In genomic region chr3:64924961-64925360, GRCh38 we compare ENCODE assay signal across 24 cellular contexts.
"Had no signal": no experiment of that assay in that cellular context is flagged by ENCODE, and none has a peak within 500 bp of the region (broad histone marks: within the 10 kb centered on the region; RNA-seq: fewer than 3 reads in every experiment).

No MANE protein-coding gene starts in this region.

- H3K4me3 ChIP-seq: adrenal gland, body of pancreas, right lobe of liver, skin epidermis, thoracic aorta, upper lobe of left lung had no signal

- H3K9me3 ChIP-seq: adrenal gland, body of pancreas, neutrophil, right lobe of liver, thoracic aorta, upper lobe of left lung had no signal

- H3K27me3 ChIP-seq: adrenal gland, body of pancreas, neutrophil, right lobe of liver, upper lobe of left lung had no signal

- H3K4me1 ChIP-seq: adrenal gland, body of pancreas, right lobe of liver had no signal

- H3K36me3 ChIP-seq: adrenal gland, neutrophil, right lobe of liver, thoracic aorta, upper lobe of left lung had no signal

- H3K27ac ChIP-seq: adrenal gland, body of pancreas, neutrophil, right lobe of liver, skin epidermis, thoracic aorta, upper lobe of left lung had no signal

- ATAC-seq: body of pancreas; left colon; right lobe of liver; stimulated activated effector memory CD8-positive, alpha-beta T cell treated with anti-CD3 and anti-CD28 coated beads, Interleukin-12 subunit alpha, Interleukin-12 subunit beta, amount 100 ng/mL, for 72 hours; T-helper 17 cell had no signal

- DNase-seq: activated CD4-positive, alpha-beta T cell treated with anti-CD3 and anti-CD28 coated beads for 4 hours; activated CD4-positive, alpha-beta T cell treated with anti-CD3 and anti-CD28 coated beads, Interleukin-2, amount 50 U/mL, for 4 hours; activated CD8-positive, alpha-beta memory T cell treated with anti-CD3 and anti-CD28 coated beads for 24 hours; activated effector memory CD4-positive, alpha-beta T cell treated with Interleukin-2 at 50 U/mL for 16 hours; activated naive CD4-positive, alpha-beta T cell treated with Interleukin-2 at 50 U/mL for 16 hours; adrenal gland; aorta; body of pancreas; effector CD8-positive, alpha-beta T cell; head of caudate nucleus; hippocampal formation; left colon; mammary epithelial cell; naive B cell; nephron progenitor cell; right lobe of liver; stimulated activated CD4-positive, alpha-beta T cell treated with anti-CD3 and anti-CD28 coated beads, Interleukin-4, amount 100 ng/mL, for 24 hours; T-helper 17 cell; T1000; upper lobe of left lung had no signal
